1 cellular context compared by ENCODE assay signal in genomic region chr2:47232738-47233415, GRCh38.
A peak's percentile ranks its signal among the peaks of the same experiment; 100 is the strongest.
TF ChIP-seq lines count a peak whose summit lies in the region.

No MANE protein-coding gene starts in this region.

TF ChIP-seq in HepG2, 621 proteins besides CTCF, POLR2A, EP300 and RAD21 (continued from another document and continues in another):
- TF ChIP-seq MYPOP (CRISPR knock-in tag; IDR thresholded peaks at IDR 0.05) (peak; percentile 22; the same call in 1 of the 2 replicates), SKI (IDR thresholded peaks at IDR 0.05; ENCODE audit: partially characterized antibody) (peak; percentile 34), FOXA3 (CRISPR knock-in tag; IDR thresholded peaks at IDR 0.05) (peak; percentile 97), ZFP91 (CRISPR knock-in tag; IDR thresholded peaks at IDR 0.05; ENCODE audit: borderline replicate concordance) (no peak), THAP7 (CRISPR knock-in tag; IDR thresholded peaks at IDR 0.05) (no peak), GATAD2A (CRISPR knock-in tag; IDR thresholded peaks at IDR 0.05) (peak; percentile 85), HMGXB4 (CRISPR knock-in tag; IDR thresholded peaks at IDR 0.05; ENCODE audit: borderline replicate concordance in 1 of 2, low read depth in 1 of 2) (0 out of 4 replicates have a peak, but pooled peaks of 1 of the 2 experiments have one; percentile 1), ZBTB25 (CRISPR knock-in tag; IDR thresholded peaks at IDR 0.05) (0 out of 2 replicates have a peak, but pooled peaks have one; percentile 32), SOX5 (CRISPR knock-in tag; IDR thresholded peaks at IDR 0.05; ENCODE audit: borderline replicate concordance) (peak; percentile 39; the same call in 1 of the 2 replicates), SOX6 (IDR thresholded peaks at IDR 0.05) (no peak), SOX6 (CRISPR knock-in tag; IDR thresholded peaks at IDR 0.05) (peak; percentile 62; the same call in 1 of the 2 replicates), HMG20A (CRISPR knock-in tag; IDR thresholded peaks at IDR 0.05; ENCODE audit: borderline replicate concordance) (peak; percentile 64), KLF16 (CRISPR knock-in tag; IDR thresholded peaks at IDR 0.05) (peak in 1 of 2 experiments; percentile 66; a peak in 1 of 4 replicates), NR2F6 (IDR thresholded peaks at IDR 0.05) (peak; percentile 74), NR2F6 (CRISPR knock-in tag; IDR thresholded peaks at IDR 0.05) (peak; percentile 90), NR2F1 (CRISPR knock-in tag; IDR thresholded peaks at IDR 0.05) (peak; percentile 79 to 83), AHDC1 (CRISPR knock-in tag; IDR thresholded peaks at IDR 0.05; ENCODE audit: borderline replicate concordance) (0 out of 2 replicates have a peak, but pooled peaks have one; percentile 28), SAP130 (CRISPR knock-in tag; IDR thresholded peaks at IDR 0.05; ENCODE audit: low read depth) (peak; percentile 54), TRIM22 (IDR thresholded peaks at IDR 0.05) (no peak), ZNF281 (CRISPR knock-in tag; IDR thresholded peaks at IDR 0.05; ENCODE audit: borderline replicate concordance) (no peak), ZGPAT (CRISPR knock-in tag; IDR thresholded peaks at IDR 0.05) (peak; percentile 45; the same call in 1 of the 2 replicates), ZNF670 (CRISPR knock-in tag; IDR thresholded peaks at IDR 0.05; ENCODE audit: borderline replicate concordance) (no peak), MAFK (conservative IDR thresholded peaks at IDR 0.05 in 1 of 2, IDR thresholded peaks at IDR 0.05 in 1 of 2; ENCODE audit: low read length in 2 of 2) (peak in 1 of 2 experiments; percentile 9; a peak in 1 of 4 replicates), PBX2 (CRISPR knock-in tag; IDR thresholded peaks at IDR 0.05) (no peak), NCOA2 (CRISPR knock-in tag; IDR thresholded peaks at IDR 0.05) (peak; percentile 51), ZNF34 (CRISPR knock-in tag; IDR thresholded peaks at IDR 0.05; ENCODE audit: borderline replicate concordance) (0 out of 2 replicates have a peak, but pooled peaks have one; percentile 39), ZNF331 (CRISPR knock-in tag; IDR thresholded peaks at IDR 0.05) (0 out of 2 replicates have a peak, but pooled peaks have one; percentile 34), SCMH1 (CRISPR knock-in tag; IDR thresholded peaks at IDR 0.05; ENCODE audit: borderline replicate concordance) (no peak), MIER3 (CRISPR knock-in tag; IDR thresholded peaks at IDR 0.05; ENCODE audit: borderline replicate concordance) (peak; percentile 65; the same call in 1 of the 2 replicates), BCL6 (CRISPR knock-in tag; IDR thresholded peaks at IDR 0.05) (peak; percentile 67), KAT8 (CRISPR knock-in tag; IDR thresholded peaks at IDR 0.05) (peak; percentile 14; the same call in 1 of the 2 replicates), ZNF841 (CRISPR knock-in tag; IDR thresholded peaks at IDR 0.05; ENCODE audit: borderline replicate concordance) (no peak), EHMT2 (IDR thresholded peaks at IDR 0.05; ENCODE audit: borderline replicate concordance, low read depth, low read length) (no peak), ZMAT5 (CRISPR knock-in tag; IDR thresholded peaks at IDR 0.05; ENCODE audit: borderline replicate concordance, low read depth) (no peak), RXRA (CRISPR knock-in tag; IDR thresholded peaks at IDR 0.05) (0 out of 2 replicates have a peak, but pooled peaks have one; percentile 9), TBL1XR1 (IDR thresholded peaks at IDR 0.05; ENCODE audit: borderline replicate concordance, low read length, partially characterized antibody) (no peak), MAX (IDR thresholded peaks at IDR 0.05) (peak; percentile 35; the same call in 1 of the 2 replicates), HOXA3 (CRISPR knock-in tag; IDR thresholded peaks at IDR 0.05) (no peak), MAFF (IDR thresholded peaks at IDR 0.05; ENCODE audit: low read depth, low read length) (peak; percentile 39; the same call in 1 of the 2 replicates)
